In genomic region chr12:56766535-56766934, GRCh38 we compare ENCODE assay signal across 1 cellular context.
A peak's percentile ranks its signal among the peaks of the same experiment; 100 is the strongest.
TF ChIP-seq lines count a peak whose summit lies in the region.

No MANE protein-coding gene starts in this region.

TF ChIP-seq in GM12878, 131 proteins besides CTCF, POLR2A, EP300 and RAD21 (continued from another document):
- TF ChIP-seq BCLAF1 (IDR thresholded peaks at IDR 0.05) (no peak), ZBTB33 (IDR thresholded peaks at IDR 0.05) (no peak), ZNF592 (IDR thresholded peaks at IDR 0.05) (no peak), NFYA (IDR thresholded peaks at IDR 0.05; ENCODE audit: borderline replicate concordance, low read depth, low read length) (no peak), EED (IDR thresholded peaks at IDR 0.05; ENCODE audit: low read depth) (peak; percentile 51; the same call in 1 of the 2 replicates), RFX5 (IDR thresholded peaks at IDR 0.05; ENCODE audit: low read depth, low read length) (no peak), HCFC1 (IDR thresholded peaks at IDR 0.05; ENCODE audit: low read length) (no peak), TCF12 (IDR thresholded peaks at IDR 0.05; ENCODE audit: low read depth, low read length) (no peak), RUNX3 (IDR thresholded peaks at IDR 0.05; ENCODE audit: low read length) (peak; percentile 60), ZBED1 (IDR thresholded peaks at IDR 0.05; ENCODE audit: borderline replicate concordance) (no peak), BMI1 (IDR thresholded peaks at IDR 0.05; ENCODE audit: borderline replicate concordance) (no peak), RBBP5 (conservative IDR thresholded peaks at IDR 0.05) (no peak), POLR2AphosphoS5 (IDR thresholded peaks at IDR 0.05; ENCODE audit: low read length) (no peak), JUND (IDR thresholded peaks at IDR 0.05; ENCODE audit: low read depth, low read length) (no peak), RELB (IDR thresholded peaks at IDR 0.05; ENCODE audit: low read depth) (0 out of 2 replicates have a peak, but pooled peaks have one; percentile 36), PBX3 (IDR thresholded peaks at IDR 0.05; ENCODE audit: insufficient replicate concordance, low read depth, low read length) (peak; percentile 51), ZBTB4 (CRISPR knock-in tag; IDR thresholded peaks at IDR 0.05) (no peak), MYC (IDR thresholded peaks at IDR 0.05; ENCODE audit: insufficient read depth, insufficient read length, insufficient replicate concordance, low read length, severe bottlenecking) (no peak), NFXL1 (IDR thresholded peaks at IDR 0.05; ENCODE audit: borderline replicate concordance) (no peak), E2F4 (IDR thresholded peaks at IDR 0.05; ENCODE audit: low read depth, low read length) (no peak), ESRRA (IDR thresholded peaks at IDR 0.05; ENCODE audit: low read length) (no peak), BACH1 (IDR thresholded peaks at IDR 0.05; ENCODE audit: borderline replicate concordance) (no peak; the same call in 1 of the 2 replicates), PAX8 (IDR thresholded peaks at IDR 0.05) (no peak), NBN (IDR thresholded peaks at IDR 0.05) (peak; percentile 78), SMC3 (IDR thresholded peaks at IDR 0.05; ENCODE audit: borderline replicate concordance, low read length) (no peak), ZNF24 (IDR thresholded peaks at IDR 0.05) (no peak), NKRF (conservative IDR thresholded peaks at IDR 0.05) (no peak), STAT3 (IDR thresholded peaks at IDR 0.05; ENCODE audit: low read depth, low read length) (no peak), HSF1 (IDR thresholded peaks at IDR 0.05; ENCODE audit: low read depth, low read length) (no peak), RAD51 (IDR thresholded peaks at IDR 0.05) (no peak), CEBPZ (IDR thresholded peaks at IDR 0.05; ENCODE audit: low read depth, low read length) (no peak), ZNF207 (IDR thresholded peaks at IDR 0.05; ENCODE audit: borderline replicate concordance) (no peak)
